21 cellular contexts compared by ENCODE assay signal in genomic region chr17:47856830-47857229, GRCh38. TPM values are rescaled to one million over a fixed set of nuclear protein-coding genes. Genes with fewer than 3 reads are reported as not detected.
DNase-seq lines count a peak whose midpoint lies in the region; ATAC-seq, FAIRE-seq and TF ChIP-seq lines count a peak whose summit lies in the region.
"Had no signal": no experiment of that assay in that cellular context is flagged by ENCODE, and none has a peak within 500 bp of the region (broad histone marks: within the 10 kb centered on the region; RNA-seq: fewer than 3 reads in every experiment).

No MANE protein-coding gene starts in this region.

- H3K27me3 ChIP-seq in K562 (ENCODE audit: control insufficient read depth in 2 of 2, insufficient read depth in 2 of 2, low read length in 2 of 2) (peaks cover 0 to 2% of the 10 kb centered on the region in 2 experiments; a peak in 1 of 5 replicates), lower lobe of right lung (ENCODE audit: low read depth) (peaks cover 38% of the 10 kb centered on the region), osteoblast (ENCODE audit: insufficient read depth, low read length) (peaks cover 52% of the 10 kb centered on the region)
- peaks cover 6 to 10% of the 10 kb centered on the region in 2 donors for H3K27me3 ChIP-seq in naive thymus-derived CD4-positive, alpha-beta T cell (ENCODE audit: control insufficient read depth in 2 of 2, insufficient read depth in 2 of 2, low read length in 2 of 2)

- BruUV-seq in K562 (replicated peaks; lab: Mats Ljungman, UMichigan): no TSS peak

- TF ChIP-seq EP300 in A549 (IDR thresholded peaks at IDR 0.05) (no peak), K562 (IDR thresholded peaks at IDR 0.05; ENCODE audit: low read length) (no peak)

- CTCF ChIA-PET in A549 (lab: Yijun Ruan, JAX) (interaction anchor here (0.7 to 36.3 kb wide), 7 partner anchors 12 to 161 kb away, joined by 3 to 1860 read pairs (median 3); partner anchors contain the start of genes LRRC46, MRPL10, SCRN2 and SP2), K562 (lab: Yijun Ruan, JAX; ENCODE audit: low intra/inter-chr PET ratio) (no interaction called here)
- CTCF ChIA-PET in naive thymus-derived CD4-positive, alpha-beta T cell (lab: Charles Lee): interaction anchor here (0.9 kb wide), 1 partner anchor 33 kb away, joined by 3 read pairs; no protein-coding TSS in a partner anchor

- H3K27ac Mint-ChIP-seq in naive thymus-derived CD4-positive, alpha-beta T cell: no peak overlapping the region
- H3K27ac Mint-ChIP-seq: B cell; CD8-positive, alpha-beta T cell; HFFc6 had no signal

- H2AFZ ChIP-seq in K562 (ENCODE audit: low read depth, low read length) (no peak overlapping the region), osteoblast (ENCODE audit: low read length) (no peak overlapping the region)

- in situ Hi-C loops in K562 (cut with MboI): no loop called here

- TF ChIP-seq RAD21 in A549 (conservative IDR thresholded peaks at IDR 0.05 in 1 of 2, IDR thresholded peaks at IDR 0.05 in 1 of 2) (no peak), K562 (CRISPR knock-in tag; conservative IDR thresholded peaks at IDR 0.05 in 1 of 2, IDR thresholded peaks at IDR 0.05 in 1 of 2) (no peak)

- ATAC-seq in A549: no peak
- no peak for ATAC-seq in K562
- no peak for ATAC-seq in lower lobe of right lung
- ATAC-seq in naive thymus-derived CD4-positive, alpha-beta T cell: no peak
- ATAC-seq: CD8-positive, alpha-beta T cell had no signal

- H3K4me1 Mint-ChIP-seq in naive thymus-derived CD4-positive, alpha-beta T cell: peaks cover 7 to 17% (median 11%) of the 10 kb centered on the region in 7 donors

- H3K4me3 ChIP-seq in A549: no peak overlapping the region
- H3K4me3 ChIP-seq in K562: no peak overlapping the region
- no peak overlapping the region for H3K4me3 ChIP-seq in lower lobe of right lung
- H3K4me3 ChIP-seq in osteoblast (ENCODE audit: insufficient read depth, low read length): no peak overlapping the region
- no peak overlapping the region for H3K4me3 ChIP-seq in naive thymus-derived CD4-positive, alpha-beta T cell (ENCODE audit: low read length)
- H3K4me3 ChIP-seq: BLaER1 treated with 17β-estradiol and CSF1 and Interleukin-3, amounts not matched to agents 10 nM and 100 nM; GM23248 had no signal

- H3K4me3 Mint-ChIP-seq in naive thymus-derived CD4-positive, alpha-beta T cell: no peak overlapping the region
- H3K4me3 Mint-ChIP-seq: B cell; CD8-positive, alpha-beta T cell; HFFc6 had no signal

- no peaks in the 10 kb centered on the region for H3K4me1 ChIP-seq in A549
- H3K4me1 ChIP-seq in K562 (replicated peaks in 1 of 2; ENCODE audit: control insufficient read depth in 2 of 2, insufficient read depth in 2 of 2, low read length in 2 of 2): peaks cover 13 to 25% of the 10 kb centered on the region in 2 experiments
- peaks cover 5% of the 10 kb centered on the region for H3K4me1 ChIP-seq in lower lobe of right lung
- peaks cover 3% of the 10 kb centered on the region for H3K4me1 ChIP-seq in osteoblast (ENCODE audit: insufficient read depth, low read length)
- peaks cover 2 to 5% of the 10 kb centered on the region in 2 donors for H3K4me1 ChIP-seq in naive thymus-derived CD4-positive, alpha-beta T cell (ENCODE audit: control insufficient read depth in 2 of 2, insufficient read depth in 2 of 2, low read length in 2 of 2)

- no peaks in the 10 kb centered on the region for H3K36me3 Mint-ChIP-seq in naive thymus-derived CD4-positive, alpha-beta T cell
- H3K36me3 Mint-ChIP-seq: CD8-positive, alpha-beta T cell had no signal

- no peak for TF ChIP-seq CTCF in A549 (IDR thresholded peaks at IDR 0.05)
- TF ChIP-seq CTCF in K562 (IDR thresholded peaks at IDR 0.05 in 2 of 3, conservative IDR thresholded peaks at IDR 0.05 in 1 of 3; ENCODE audit: insufficient read depth in 2 of 3, low read depth in 1 of 3, low read length in 3 of 3): no peak
- TF ChIP-seq CTCF in lower lobe of right lung (IDR thresholded peaks at IDR 0.05): no peak
- TF ChIP-seq CTCF in osteoblast (IDR thresholded peaks at IDR 0.05; ENCODE audit: extremely low read depth, low read depth, low read length): no peak

- H3K9me3 ChIP-seq in A549 (no peaks in the 10 kb centered on the region), K562 (replicated peaks; ENCODE audit: control insufficient read depth, insufficient read depth, low read depth, low read length) (no peaks in the 10 kb centered on the region), lower lobe of right lung (no peaks in the 10 kb centered on the region), osteoblast (ENCODE audit: low read depth, low read length) (no peaks in the 10 kb centered on the region)
- H3K9me3 ChIP-seq in naive thymus-derived CD4-positive, alpha-beta T cell (ENCODE audit: control insufficient read depth in 2 of 3, low read length in 3 of 3): no peaks in the 10 kb centered on the region
- H3K9me3 ChIP-seq: BLaER1 treated with 17β-estradiol and CSF1 and Interleukin-3, amounts not matched to agents 10 nM and 100 nM had no signal

- H3K36me3 ChIP-seq in K562 (ENCODE audit: control insufficient read depth, insufficient read depth, low read length) (no peaks in the 10 kb centered on the region), lower lobe of right lung (no peaks in the 10 kb centered on the region), osteoblast (ENCODE audit: insufficient read depth, low read length) (no peaks in the 10 kb centered on the region)
- no peaks in the 10 kb centered on the region for H3K36me3 ChIP-seq in naive thymus-derived CD4-positive, alpha-beta T cell (ENCODE audit: control insufficient read depth in 2 of 3, insufficient read depth in 3 of 3, low read length in 3 of 3)
- H3K36me3 ChIP-seq: BLaER1 treated with 17β-estradiol and CSF1 and Interleukin-3, amounts not matched to agents 10 nM and 100 nM had no signal

- no peak overlapping the region for H3K27ac ChIP-seq in A549
- H3K27ac ChIP-seq in K562 (ENCODE audit: extremely low read depth, low read depth, low read length): no peak overlapping the region
- H3K27ac ChIP-seq in lower lobe of right lung: peak overlapping the region; percentile 58
- H3K27ac ChIP-seq in osteoblast (ENCODE audit: low read depth, low read length): no peak overlapping the region
- H3K27ac ChIP-seq in naive thymus-derived CD4-positive, alpha-beta T cell (ENCODE audit: low read depth, low read length): no peak overlapping the region
- H3K27ac ChIP-seq: BLaER1 treated with 17β-estradiol and CSF1 and Interleukin-3, amounts not matched to agents 10 nM and 100 nM; GM23248 had no signal

- POLR2A ChIA-PET in A549 (lab: Yijun Ruan, JAX) (no interaction called here), K562 (lab: Yijun Ruan, JAX) (interaction anchor here (0.6 to 1.3 kb wide), 4 partner anchors 9 to 125 kb away, joined by 3 to 5 read pairs (median 4); no protein-coding TSS in a partner anchor)
- POLR2A ChIA-PET in naive thymus-derived CD4-positive, alpha-beta T cell (lab: Charles Lee): interaction anchor here (1.2 kb wide), 1 partner anchor 21 kb away, joined by 3 read pairs; no protein-coding TSS in a partner anchor

- H4K20me1 ChIP-seq in K562 (replicated peaks; ENCODE audit: control insufficient read depth, insufficient read depth, low read length) (no peaks in the 10 kb centered on the region), osteoblast (ENCODE audit: insufficient read depth, low read length) (no peaks in the 10 kb centered on the region)

- H3K4me2 ChIP-seq in A549 (no peak overlapping the region), K562 (ENCODE audit: insufficient read depth, low read length) (no peak overlapping the region), osteoblast (ENCODE audit: insufficient read depth, low read length) (no peak overlapping the region)

- H3K27me3 Mint-ChIP-seq in naive thymus-derived CD4-positive, alpha-beta T cell: peaks cover 30 to 76% (median 45%) of the 10 kb centered on the region in 5 donors

- H3K9ac ChIP-seq in K562 (ENCODE audit: insufficient read depth in 1 of 2, low read depth in 2 of 2, low read length in 2 of 2): no peak overlapping the region
- H3K9ac ChIP-seq: BLaER1 treated with 17β-estradiol and CSF1 and Interleukin-3, amounts not matched to agents 10 nM and 100 nM; GM23248 had no signal

- FAIRE-seq in A549 (lab: Jason Lieb, UNC) (no peak), K562 (lab: Jason Lieb, UNC) (no peak)
- FAIRE-seq: GM12891, H54 had no signal

- H3K9me3 Mint-ChIP-seq in naive thymus-derived CD4-positive, alpha-beta T cell: peaks cover 0 to 4% (median 0%) of the 10 kb centered on the region in 11 donors
- H3K9me3 Mint-ChIP-seq: CD8-positive, alpha-beta T cell; HFFc6 had no signal

- TF ChIP-seq POLR2A in A549 (IDR thresholded peaks at IDR 0.05; ENCODE audit: low read length): no peak
- TF ChIP-seq POLR2A in K562 (conservative IDR thresholded peaks at IDR 0.05): no peak

- no peaks in the 10 kb centered on the region for H3K9me1 ChIP-seq in K562 (ENCODE audit: control insufficient read depth, insufficient read depth, low read length)

- H3K79me2 ChIP-seq in K562 (ENCODE audit: control insufficient read depth, insufficient read depth, low read length): no peaks in the 10 kb centered on the region; the same call in 1 of the 3 replicates
- no peaks in the 10 kb centered on the region for H3K79me2 ChIP-seq in osteoblast (ENCODE audit: insufficient read depth, low read length)

- intact Hi-C loops in K562 (cut with micrococcal nuclease): no loop called here
- intact Hi-C loops in lower lobe of right lung (cut with DNase I): no loop called here
- intact Hi-C loops in naive thymus-derived CD4-positive, alpha-beta T cell (cut with micrococcal nuclease): no loop called here

- DNase-seq in A549 (ENCODE audit: low read depth in 1 of 2, low spot score in 1 of 2) (no peak), K562 (ENCODE audit: extremely low read depth in 1 of 4, low spot score in 3 of 4) (no peak), lower lobe of right lung (no peak), osteoblast (ENCODE audit: insufficient read length, low spot score, missing footprints) (peak; percentile 66), germinal center (ENCODE audit: low spot score) (no peak), NCI-H187 (lab: John Stamatoyannopoulos, UW) (no peak)
- no peak for DNase-seq in naive thymus-derived CD4-positive, alpha-beta T cell
- DNase-seq: 8988T; Calu3; CD8-positive, alpha-beta T cell; DMS53; DND-41; EL; GM23248; HCEC 1CT; HFFc6 had no signal

RNA-seq across cellular contexts. Expression of gene SP6, which starts 5.9 kb away (rescaled TPM):
- polyA plus RNA-seq in A549 (2011; rRNA removed) (0.61 and 0.67 TPM in 2 replicates), A549 (2017; fragmentation: RNase III; extraction: RNeasy Plus Mini Kit Qiagen cat#74134 plus additional on column Dnase treatment) (2.0 to 2.3 TPM (median 2.1 TPM) in 3 replicates), K562 (2011; rRNA removed) (5.2 and 5.5 TPM in 2 replicates), K562 (2014; fragmentation: Illumina TruSeq; extraction: Trizol) (2.9 and 4.1 TPM in 2 replicates), K562 (2014; fragmentation: Nextera tagmentation; extraction: Ambion mirVana) (under 1 TPM; 0.11 TPM), K562 (2014; rRNA removed) (4.6 and 4.7 TPM in 2 replicates)
- 0.83 and 1.4 TPM in 2 replicates for polyA plus RNA-seq in A549 (2012; cell fraction: cytosol; rRNA removed)
- polyA plus RNA-seq in A549 (2012; cell fraction: nucleus; rRNA removed): 1.8 and 2.6 TPM in 2 replicates
- polyA minus RNA-seq in A549 (2011; rRNA and poly(A)+ RNA removed): 0.24 and 0.50 TPM in 2 replicates
- 4.1 and 13.9 TPM in 2 replicates for total RNA-seq in K562 (2011; cell fraction: chromatin; rRNA removed; ENCODE audit: low replicate concordance)
- total RNA-seq in K562 (2011; cell fraction: nucleolus; rRNA removed): 7.8 and 13.2 TPM in 2 replicates
- total RNA-seq in K562 (2011; cell fraction: nucleoplasm; rRNA removed): 7.0 and 11.1 TPM in 2 replicates
- total RNA-seq in K562 (2014; rRNA removed) (2.2 TPM in 2 replicates), K562 (2014; rRNA removed; fragmentation: Illumina TruSeq; extraction: Trizol) (1.6 and 2.0 TPM in 2 replicates), K562 (2015; rRNA removed; fragmentation: Illumina TruSeq; extraction: Trizol) (1.1 TPM in 2 replicates), K562 (2021) (6.9 and 7.9 TPM in 2 replicates), lower lobe of right lung (4.7 TPM), osteoblast (under 0.01 TPM in 2 replicates)
- 4.0 and 12.5 TPM in 2 replicates for polyA plus RNA-seq in K562 (2011; cell fraction: cytosol; rRNA removed)
- polyA plus RNA-seq in K562 (2011; cell fraction: nucleus; rRNA removed): 9.0 and 21.6 TPM in 2 replicates
- 9.4 and 10.4 TPM in 2 replicates for polyA plus RNA-seq in K562 (2012)
- polyA minus RNA-seq in K562 (2011; rRNA and poly(A)+ RNA removed): 3.1 and 4.7 TPM in 2 replicates
- 4.2 and 7.2 TPM in 2 replicates for polyA minus RNA-seq in K562 (2011; cell fraction: cytosol; rRNA and poly(A)+ RNA removed)
- 7.6 and 8.6 TPM in 2 replicates for polyA minus RNA-seq in K562 (2011; cell fraction: nucleus; rRNA and poly(A)+ RNA removed)
- total RNA-seq in naive thymus-derived CD4-positive, alpha-beta T cell: under 1 TPM in 3 of 5 experiments, not detected in 2; 0.16 to 0.29 (median 0.22) TPM
- polyA plus RNA-seq in naive thymus-derived CD4-positive, alpha-beta T cell: under 1 TPM in 1 of 2 donors, not detected in 1; 0.05 TPM
- total RNA-seq: B cell, GM23248 had no signal
- polyA plus RNA-seq: GM23248 had no signal

RNA-seq across cellular contexts. Expression of gene SCRN2, which starts 15.8 kb away (rescaled TPM):
- polyA plus RNA-seq in A549 (2011; rRNA removed) (20.7 and 25.8 TPM in 2 replicates), A549 (2017; fragmentation: RNase III; extraction: RNeasy Plus Mini Kit Qiagen cat#74134 plus additional on column Dnase treatment) (37.3 to 47.7 TPM (median 43.7 TPM) in 3 replicates), K562 (2011; rRNA removed) (19.3 and 32.0 TPM in 2 replicates), K562 (2014; fragmentation: Illumina TruSeq; extraction: Trizol) (13.6 and 20.9 TPM in 2 replicates), K562 (2014; fragmentation: Nextera tagmentation; extraction: Ambion mirVana) (1 to 10 TPM in 1 of 2 experiments, under 1 TPM in 1; 0.25 to 1.2 TPM), K562 (2014; rRNA removed) (31.9 and 32.9 TPM in 2 replicates)
- polyA plus RNA-seq in A549 (2012; cell fraction: cytosol; rRNA removed): 52.9 and 61.8 TPM in 2 replicates
- 177 and 179 TPM in 2 replicates for polyA plus RNA-seq in A549 (2012; cell fraction: nucleus; rRNA removed)
- 20.0 and 22.6 TPM in 2 replicates for polyA minus RNA-seq in A549 (2011; rRNA and poly(A)+ RNA removed)
- 69.2 and 220 TPM in 2 replicates for total RNA-seq in K562 (2011; cell fraction: chromatin; rRNA removed; ENCODE audit: low replicate concordance)
- total RNA-seq in K562 (2011; cell fraction: nucleolus; rRNA removed): 148 and 158 TPM in 2 replicates
- total RNA-seq in K562 (2011; cell fraction: nucleoplasm; rRNA removed): 96.5 and 102 TPM in 2 replicates
- total RNA-seq in K562 (2014; rRNA removed) (23.2 and 29.9 TPM in 2 replicates), K562 (2014; rRNA removed; fragmentation: Illumina TruSeq; extraction: Trizol) (5.7 and 8.5 TPM in 2 replicates), K562 (2015; rRNA removed; fragmentation: Illumina TruSeq; extraction: Trizol) (11.8 and 13.7 TPM in 2 replicates), K562 (2021) (24.0 and 28.8 TPM in 2 replicates), lower lobe of right lung (30.9 TPM), osteoblast (41.0 and 42.7 TPM in 2 replicates)
- polyA plus RNA-seq in K562 (2011; cell fraction: cytosol; rRNA removed): 25.1 and 31.5 TPM in 2 replicates
- polyA plus RNA-seq in K562 (2011; cell fraction: nucleus; rRNA removed): 364 and 377 TPM in 2 replicates
- polyA plus RNA-seq in K562 (2012): 26.3 and 41.4 TPM in 2 replicates
- 10.1 and 10.3 TPM in 2 replicates for polyA minus RNA-seq in K562 (2011; rRNA and poly(A)+ RNA removed)
- 6.3 and 8.0 TPM in 2 replicates for polyA minus RNA-seq in K562 (2011; cell fraction: cytosol; rRNA and poly(A)+ RNA removed)
- 64.5 and 81.4 TPM in 2 replicates for polyA minus RNA-seq in K562 (2011; cell fraction: nucleus; rRNA and poly(A)+ RNA removed)
- 10 to 100 TPM; 33.4 to 55.9 (median 41.4) TPM for total RNA-seq in naive thymus-derived CD4-positive, alpha-beta T cell
- polyA plus RNA-seq in naive thymus-derived CD4-positive, alpha-beta T cell: 10 to 100 TPM; 27.5 to 34.8 TPM

RNA-seq across cellular contexts. Expression of gene LRRC46, which starts 25.4 kb away (rescaled TPM):
- polyA plus RNA-seq in A549 (2011; rRNA removed) (1.7 and 2.7 TPM in 2 replicates), A549 (2017; fragmentation: RNase III; extraction: RNeasy Plus Mini Kit Qiagen cat#74134 plus additional on column Dnase treatment) (2.3 to 3.0 TPM (median 2.5 TPM) in 3 replicates), K562 (2011; rRNA removed) (0.59 and 0.72 TPM in 2 replicates), K562 (2014; fragmentation: Illumina TruSeq; extraction: Trizol) (1.4 and 1.9 TPM in 2 replicates), K562 (2014; fragmentation: Nextera tagmentation; extraction: Ambion mirVana) (under 1 TPM; 0.39 TPM), K562 (2014; rRNA removed) (0.53 and 1.4 TPM in 2 replicates)
- polyA plus RNA-seq in A549 (2012; cell fraction: cytosol; rRNA removed): 1.7 TPM in 2 replicates
- polyA plus RNA-seq in A549 (2012; cell fraction: nucleus; rRNA removed): 3.8 and 5.1 TPM in 2 replicates
- polyA minus RNA-seq in A549 (2011; rRNA and poly(A)+ RNA removed): 1.4 and 1.7 TPM in 2 replicates
- 1.0 and 1.1 TPM in 2 replicates for total RNA-seq in K562 (2011; cell fraction: chromatin; rRNA removed; ENCODE audit: low replicate concordance)
- 0.50 and 0.66 TPM in 2 replicates for total RNA-seq in K562 (2011; cell fraction: nucleolus; rRNA removed)
- 1.1 TPM in 2 replicates for total RNA-seq in K562 (2011; cell fraction: nucleoplasm; rRNA removed)
- total RNA-seq in K562 (2014; rRNA removed) (0.37 TPM in 1 of 2 replicates, not detected in the other), K562 (2014; rRNA removed; fragmentation: Illumina TruSeq; extraction: Trizol) (0.22 and 0.40 TPM in 2 replicates), K562 (2015; rRNA removed; fragmentation: Illumina TruSeq; extraction: Trizol) (0.47 and 0.64 TPM in 2 replicates), K562 (2021) (0.73 and 1.0 TPM in 2 replicates), lower lobe of right lung (11.6 TPM), osteoblast (not detected in 2 replicates)
- 0.88 and 0.94 TPM in 2 replicates for polyA plus RNA-seq in K562 (2011; cell fraction: cytosol; rRNA removed)
- 1.5 and 2.2 TPM in 2 replicates for polyA plus RNA-seq in K562 (2011; cell fraction: nucleus; rRNA removed)
- polyA plus RNA-seq in K562 (2012): 1.5 and 2.6 TPM in 2 replicates
- 0.30 and 0.42 TPM in 2 replicates for polyA minus RNA-seq in K562 (2011; rRNA and poly(A)+ RNA removed)
- polyA minus RNA-seq in K562 (2011; cell fraction: cytosol; rRNA and poly(A)+ RNA removed): not detected in 2 replicates
- polyA minus RNA-seq in K562 (2011; cell fraction: nucleus; rRNA and poly(A)+ RNA removed): 0.27 and 0.44 TPM in 2 replicates
- 1 to 10 TPM in 2 of 5 experiments, under 1 TPM in 3; 0.20 to 1.7 (median 0.66) TPM for total RNA-seq in naive thymus-derived CD4-positive, alpha-beta T cell
- polyA plus RNA-seq in naive thymus-derived CD4-positive, alpha-beta T cell: 1 to 10 TPM; 1.2 to 1.8 TPM
- total RNA-seq: G401, GM23248 had no signal

RNA-seq across cellular contexts. Expression of gene MRPL10, which starts 25.5 kb away (rescaled TPM):
- polyA plus RNA-seq in A549 (2011; rRNA removed) (97.7 and 103 TPM in 2 replicates), A549 (2017; fragmentation: RNase III; extraction: RNeasy Plus Mini Kit Qiagen cat#74134 plus additional on column Dnase treatment) (56.8 to 62.8 TPM (median 62.0 TPM) in 3 replicates), K562 (2011; rRNA removed) (67.3 and 101 TPM in 2 replicates), K562 (2014; fragmentation: Illumina TruSeq; extraction: Trizol) (105 and 108 TPM in 2 replicates), K562 (2014; fragmentation: Nextera tagmentation; extraction: Ambion mirVana) (10 to 100 TPM; 27.8 to 47.8 TPM), K562 (2014; rRNA removed) (67.4 and 83.9 TPM in 2 replicates)
- polyA plus RNA-seq in A549 (2012; cell fraction: cytosol; rRNA removed): 136 and 194 TPM in 2 replicates
- polyA plus RNA-seq in A549 (2012; cell fraction: nucleus; rRNA removed): 108 and 166 TPM in 2 replicates
- 116 and 142 TPM in 2 replicates for polyA minus RNA-seq in A549 (2011; rRNA and poly(A)+ RNA removed)
- total RNA-seq in K562 (2011; cell fraction: chromatin; rRNA removed; ENCODE audit: low replicate concordance): 25.1 and 49.5 TPM in 2 replicates
- 40.0 and 45.0 TPM in 2 replicates for total RNA-seq in K562 (2011; cell fraction: nucleolus; rRNA removed)
- 37.7 and 40.2 TPM in 2 replicates for total RNA-seq in K562 (2011; cell fraction: nucleoplasm; rRNA removed)
- total RNA-seq in K562 (2014; rRNA removed) (68.6 and 83.9 TPM in 2 replicates), K562 (2014; rRNA removed; fragmentation: Illumina TruSeq; extraction: Trizol) (46.9 and 50.2 TPM in 2 replicates), K562 (2015; rRNA removed; fragmentation: Illumina TruSeq; extraction: Trizol) (52.3 and 53.1 TPM in 2 replicates), K562 (2021) (71.2 and 82.9 TPM in 2 replicates), lower lobe of right lung (33.2 TPM), osteoblast (32.7 and 35.8 TPM in 2 replicates)
- 154 and 231 TPM in 2 replicates for polyA plus RNA-seq in K562 (2011; cell fraction: cytosol; rRNA removed)
- 49.9 and 54.1 TPM in 2 replicates for polyA plus RNA-seq in K562 (2011; cell fraction: nucleus; rRNA removed)
- 60.8 and 104 TPM in 2 replicates for polyA plus RNA-seq in K562 (2012)
- 82.5 and 100 TPM in 2 replicates for polyA minus RNA-seq in K562 (2011; rRNA and poly(A)+ RNA removed)
- 43.6 and 55.3 TPM in 2 replicates for polyA minus RNA-seq in K562 (2011; cell fraction: cytosol; rRNA and poly(A)+ RNA removed)
- 28.5 and 32.1 TPM in 2 replicates for polyA minus RNA-seq in K562 (2011; cell fraction: nucleus; rRNA and poly(A)+ RNA removed)
- 10 to 100 TPM; 33.6 to 51.2 (median 35.7) TPM for total RNA-seq in naive thymus-derived CD4-positive, alpha-beta T cell
- 10 to 100 TPM; 36.5 to 44.0 TPM for polyA plus RNA-seq in naive thymus-derived CD4-positive, alpha-beta T cell

RNA-seq across cellular contexts. Expression of gene OSBPL7, which starts 35.2 kb away (rescaled TPM):
- 7.0 and 7.1 TPM in 2 replicates for polyA plus RNA-seq in A549 (2011; rRNA removed)
- 9.2 and 11.9 TPM in 2 replicates for polyA plus RNA-seq in A549 (2012; cell fraction: cytosol; rRNA removed)
- 54.3 and 75.1 TPM in 2 replicates for polyA plus RNA-seq in A549 (2012; cell fraction: nucleus; rRNA removed)
- 11.4 to 16.9 TPM (median 15.4 TPM) in 3 replicates for polyA plus RNA-seq in A549 (2017; fragmentation: RNase III; extraction: RNeasy Plus Mini Kit Qiagen cat#74134 plus additional on column Dnase treatment)
- polyA minus RNA-seq in A549 (2011; rRNA and poly(A)+ RNA removed): 14.2 and 14.7 TPM in 2 replicates
- total RNA-seq in K562 (2011; cell fraction: chromatin; rRNA removed; ENCODE audit: low replicate concordance): 62.5 and 143 TPM in 2 replicates
- total RNA-seq in K562 (2011; cell fraction: nucleolus; rRNA removed): 91.2 and 91.6 TPM in 2 replicates
- total RNA-seq in K562 (2011; cell fraction: nucleoplasm; rRNA removed): 59.7 and 61.4 TPM in 2 replicates
- total RNA-seq in K562 (2014; rRNA removed): 6.1 and 7.3 TPM in 2 replicates
- total RNA-seq in K562 (2014; rRNA removed; fragmentation: Illumina TruSeq; extraction: Trizol): 2.4 and 2.9 TPM in 2 replicates
- total RNA-seq in K562 (2015; rRNA removed; fragmentation: Illumina TruSeq; extraction: Trizol): 5.8 and 6.7 TPM in 2 replicates
- total RNA-seq in K562 (2021): 11.5 and 11.9 TPM in 2 replicates
- 5.3 and 15.3 TPM in 2 replicates for polyA plus RNA-seq in K562 (2011; rRNA removed)
- 4.4 and 5.7 TPM in 2 replicates for polyA plus RNA-seq in K562 (2011; cell fraction: cytosol; rRNA removed)
- 122 and 141 TPM in 2 replicates for polyA plus RNA-seq in K562 (2011; cell fraction: nucleus; rRNA removed)
- 9.6 and 15.9 TPM in 2 replicates for polyA plus RNA-seq in K562 (2012)
- polyA plus RNA-seq in K562 (2014; fragmentation: Illumina TruSeq; extraction: Trizol): 5.9 and 7.7 TPM in 2 replicates
- under 1 TPM; 0.32 to 0.48 TPM for polyA plus RNA-seq in K562 (2014; fragmentation: Nextera tagmentation; extraction: Ambion mirVana)
- 9.7 and 9.8 TPM in 2 replicates for polyA plus RNA-seq in K562 (2014; rRNA removed)
- polyA minus RNA-seq in K562 (2011; rRNA and poly(A)+ RNA removed): 4.7 and 5.6 TPM in 2 replicates
- polyA minus RNA-seq in K562 (2011; cell fraction: cytosol; rRNA and poly(A)+ RNA removed): 8.6 and 9.9 TPM in 2 replicates
- polyA minus RNA-seq in K562 (2011; cell fraction: nucleus; rRNA and poly(A)+ RNA removed): 38.2 and 40.1 TPM in 2 replicates
- 15.0 TPM for total RNA-seq in lower lobe of right lung
- total RNA-seq in osteoblast: 8.0 and 8.3 TPM in 2 replicates
- 10 to 100 TPM; 36.6 to 46.1 (median 41.4) TPM for total RNA-seq in naive thymus-derived CD4-positive, alpha-beta T cell
- polyA plus RNA-seq in naive thymus-derived CD4-positive, alpha-beta T cell: 1 to 10 TPM; 4.0 to 6.3 TPM

Comparison
In these comparisons a context has a peak if more than half of its experiments do, and no peak if none do; other contexts are left out.
1. Of the 35 proteins assayed by ChIP-seq in both K562 and A549: peak only in K562: CHD4 and HDAC2; only in A549: none; in both: KDM1A; in neither: 31; mixed calls (peak in some experiments, not most) for 1.